ENCODE assay signal across 27 cellular contexts in genomic region chr3:191409791-191410359, GRCh38. TPM values are rescaled to one million over a fixed set of nuclear protein-coding genes. Genes with fewer than 3 reads are reported as not detected.
"Had no signal": no experiment of that assay in that cellular context is flagged by ENCODE, and none has a peak within 500 bp of the region (broad histone marks: within the 10 kb centered on the region; RNA-seq: fewer than 3 reads in every experiment).

No MANE protein-coding gene starts in this region.

- H3K36me3 ChIP-seq: SJSA1 had no signal

- H3K4me3 Mint-ChIP-seq: T-cell had no signal

- H3K4me1 ChIP-seq: SJSA1 had no signal

- FAIRE-seq: RCC 7860 had no signal

- ATAC-seq: T-cell had no signal

- H3K27ac Mint-ChIP-seq: T-cell had no signal

- DNase-seq: IMR-90, Kasumi-1, MV-4-11, NCI-H1048, NCI-H1105, NCI-H1417, NCI-H1436 treated with DMSO at 0.1 percent for 48 hours, NCI-H1694, NCI-H187 treated with DMSO at 0.1 percent for 48 hours, NCI-H2029 treated with DMSO at 0.1 percent for 48 hours, NCI-H2107, NCI-H2227 treated with DMSO at 0.1 percent for 48 hours, NCI-H524, NCI-H526 treated with DMSO at 0.1 percent for 48 hours, NCI-H748 treated with DMSO at 0.1 percent for 48 hours, Right ventricle myocardium superior, RPMI8226, SIG-M5, SW 1271, T-cell had no signal

- H3K4me1 Mint-ChIP-seq: T-cell had no signal

- H3K4me3 ChIP-seq: SJSA1, SK-N-MC had no signal

- H3K27ac ChIP-seq: KMS-11, SJSA1, SK-N-MC had no signal

- H3K27me3 ChIP-seq: SJSA1 had no signal

- H3K9ac ChIP-seq: KMS-11 had no signal

- H3K36me3 Mint-ChIP-seq: T-cell had no signal

- H3K4me2 ChIP-seq: KMS-11 had no signal

- H3K27me3 Mint-ChIP-seq: T-cell had no signal

RNA-seq across cellular contexts. Expression of gene PYDC2, which starts 51.1 kb away (rescaled TPM):
- total RNA-seq: HT-29, IMR-90, M059J, NCI-H460, Right ventricle myocardium superior, SJSA1, T-cell had no signal
- polyA plus RNA-seq: IMR-90 had no signal
